In genomic region chr1:111516008-111516535, GRCh38 we compare ENCODE assay signal across 1 cellular context.
TF ChIP-seq lines count a peak whose summit lies in the region.

No MANE protein-coding gene starts in this region.

TF ChIP-seq in HepG2, 621 proteins besides CTCF, POLR2A, EP300 and RAD21:
- 0 out of 2 replicates have a peak, but pooled peaks have one; percentile 12 for TF ChIP-seq HOXA3 (CRISPR knock-in tag; IDR thresholded peaks at IDR 0.05)
- TF ChIP-seq HHEX (CRISPR knock-in tag; IDR thresholded peaks at IDR 0.05): no peak
